12 cellular contexts compared by ENCODE assay signal in genomic region chr6:129707882-129708495, GRCh38. TPM values are rescaled to one million over a fixed set of nuclear protein-coding genes. Genes with fewer than 3 reads are reported as not detected.
DNase-seq lines count a peak whose midpoint lies in the region; ATAC-seq and TF ChIP-seq lines count a peak whose summit lies in the region.
"Had no signal": no experiment of that assay in that cellular context is flagged by ENCODE, and none has a peak within 500 bp of the region (broad histone marks: within the 10 kb centered on the region; RNA-seq: fewer than 3 reads in every experiment).

No MANE protein-coding gene starts in this region.

- no peak for ATAC-seq in heart left ventricle
- ATAC-seq in left ventricle myocardium superior: no peak
- no peak for ATAC-seq in upper lobe of right lung
- ATAC-seq in GM21529 (IDR thresholded peaks at IDR 0.05; ENCODE audit: unreplicated experiment): no peak
- ATAC-seq: left cardiac atrium had no signal

- no peaks in the 10 kb centered on the region for H3K27me3 ChIP-seq in heart left ventricle
- no peaks in the 10 kb centered on the region for H3K27me3 ChIP-seq in breast epithelium
- H3K27me3 ChIP-seq in mucosa of rectum (ENCODE audit: control insufficient read depth in 2 of 2, insufficient read depth in 2 of 2, low read length in 2 of 2): no peaks in the 10 kb centered on the region
- no peaks in the 10 kb centered on the region for H3K27me3 ChIP-seq in upper lobe of right lung

- H3K4me1 ChIP-seq in heart left ventricle (peaks cover 0 to 62% (median 13%) of the 10 kb centered on the region in 12 donors), breast epithelium (peaks cover 0 to 13% of the 10 kb centered on the region in 2 donors), mucosa of rectum (ENCODE audit: control insufficient read depth in 2 of 2, insufficient read depth in 2 of 2, low read length in 2 of 2) (peaks cover 11 to 22% of the 10 kb centered on the region in 2 donors), upper lobe of right lung (peaks cover 11% of the 10 kb centered on the region)

- WGBS in heart left ventricle, 4 donors: 68 to 74% (median 70%) methylated on average over 8 of the region's 8 CpGs

- peak overlapping the region in 6 of 12 donors; percentile 25 to 89 (median 78) for H3K27ac ChIP-seq in heart left ventricle
- H3K27ac ChIP-seq in breast epithelium: peak overlapping the region in 1 of 2 donors; percentile 92
- H3K27ac ChIP-seq in mucosa of rectum (ENCODE audit: low read depth in 2 of 2, low read length in 2 of 2): peak overlapping the region; percentile 43 to 51
- H3K27ac ChIP-seq in upper lobe of right lung: peak overlapping the region; percentile 83

- H3K36me3 ChIP-seq in heart left ventricle (peaks cover 0 to 6% (median 0%) of the 10 kb centered on the region in 9 donors), breast epithelium (no peaks in the 10 kb centered on the region), mucosa of rectum (ENCODE audit: control insufficient read depth in 2 of 2, insufficient read depth in 2 of 2, low read length in 2 of 2) (no peaks in the 10 kb centered on the region), upper lobe of right lung (no peaks in the 10 kb centered on the region)

- intact Hi-C loops in heart left ventricle (cut with DNase I): loop anchor here in 3 of 10 donors (5.0 kb wide), 3 partner anchors 41 to 56 kb away; no protein-coding TSS in a partner anchor
- intact Hi-C loops in left ventricle myocardium superior (cut with micrococcal nuclease): no loop called here
- intact Hi-C loops in breast epithelium (cut with DNase I; ENCODE audit: low total_unique reads): no loop called here
- intact Hi-C loops in upper lobe of right lung (cut with DNase I): no loop called here

- peak overlapping the region in 1 of 2 donors; percentile 68 for H3K9ac ChIP-seq in mucosa of rectum (ENCODE audit: low read depth in 1 of 2, low read length in 2 of 2)

- TF ChIP-seq POLR2A in heart left ventricle (IDR thresholded peaks at IDR 0.05) (no peak), breast epithelium (IDR thresholded peaks at IDR 0.05) (no peak)

- H3K9me3 ChIP-seq in heart left ventricle: no peaks in the 10 kb centered on the region
- H3K9me3 ChIP-seq in breast epithelium: no peaks in the 10 kb centered on the region
- no peaks in the 10 kb centered on the region for H3K9me3 ChIP-seq in mucosa of rectum (ENCODE audit: control insufficient read depth in 2 of 2, low read length in 2 of 2)
- H3K9me3 ChIP-seq in upper lobe of right lung: no peaks in the 10 kb centered on the region

- H3K4me3 ChIP-seq in heart left ventricle (peak overlapping the region in 10 of 12 donors; percentile 9 to 83 (median 62)), breast epithelium (peak overlapping the region; percentile 62 to 81 (median 66)), mucosa of rectum (ENCODE audit: low read length in 2 of 2) (peak overlapping the region; percentile 69 to 97), upper lobe of right lung (peak overlapping the region; percentile 72)

- no peak for DNase-seq in heart left ventricle
- DNase-seq in left ventricle myocardium superior: no peak
- no peak for DNase-seq in breast epithelium (ENCODE audit: low spot score in 2 of 2)
- no peak for DNase-seq in upper lobe of right lung
- no peak for DNase-seq in T1000 (lab: John Stamatoyannopoulos, UW)
- no peak for DNase-seq in NCI-H510A (lab: John Stamatoyannopoulos, UW)
- DNase-seq: AML-193; left cardiac atrium; NCI-H2029 treated with DMSO at 0.1 percent for 48 hours; stimulated activated CD4-positive, alpha-beta T cell treated with anti-CD3 and anti-CD28 coated beads, Interleukin-1b, Interleukin-23, amount 100 ng/mL, for 48 hours had no signal

- TF ChIP-seq CTCF in heart left ventricle (IDR thresholded peaks at IDR 0.05): no peak
- TF ChIP-seq CTCF in breast epithelium (IDR thresholded peaks at IDR 0.05): no peak
- TF ChIP-seq CTCF in upper lobe of right lung (IDR thresholded peaks at IDR 0.05): no peak

RNA-seq across cellular contexts. Expression of gene ARHGAP18, which starts 2.0 kb away (rescaled TPM):
- total RNA-seq in heart left ventricle: 10 to 100 TPM in 2 of 9 donors, 1 to 10 TPM in 7; 2.8 to 26.4 (median 4.1) TPM
- polyA plus RNA-seq in heart left ventricle: 1 to 10 TPM; 1.6 to 2.8 TPM
- 5.7 TPM for total RNA-seq in left ventricle myocardium superior
- total RNA-seq in breast epithelium: 10 to 100 TPM; 14.7 to 28.7 (median 24.8) TPM
- total RNA-seq in upper lobe of right lung: 60.8 TPM
